In genomic region chr6:7417684-7418083, GRCh38 we compare ENCODE assay signal across 2 cellular contexts.
TF ChIP-seq lines count a peak whose summit lies in the region.

No MANE protein-coding gene starts in this region.

TF ChIP-seq in A549, 52 proteins besides CTCF, POLR2A, EP300 and RAD21:
- TF ChIP-seq E2F6 (IDR thresholded peaks at IDR 0.05; ENCODE audit: borderline replicate concordance, low read depth): no peak
- no peak for TF ChIP-seq SREBF2 (IDR thresholded peaks at IDR 0.05)
- no peak for TF ChIP-seq EHF (CRISPR knock-in tag; IDR thresholded peaks at IDR 0.05)

TF ChIP-seq in IMR-90, 13 proteins besides CTCF, POLR2A, EP300 and RAD21 (continued from another document):
- TF ChIP-seq USF2 (IDR thresholded peaks at IDR 0.05; ENCODE audit: low read depth, low read length) (no peak), NFE2L2 (IDR thresholded peaks at IDR 0.05; ENCODE audit: low read depth, low read length) (no peak), CHD1 (IDR thresholded peaks at IDR 0.05; ENCODE audit: low read depth, low read length) (no peak), MAFK (IDR thresholded peaks at IDR 0.05; ENCODE audit: low read depth, low read length) (no peak), BHLHE40 (IDR thresholded peaks at IDR 0.05; ENCODE audit: low read depth, low read length) (no peak), MXI1 (IDR thresholded peaks at IDR 0.05; ENCODE audit: borderline replicate concordance, low read depth, low read length) (no peak), CEBPB (IDR thresholded peaks at IDR 0.05; ENCODE audit: low read depth, low read length) (no peak), MAZ (IDR thresholded peaks at IDR 0.05; ENCODE audit: borderline replicate concordance, low read depth, low read length) (no peak), RCOR1 (IDR thresholded peaks at IDR 0.05; ENCODE audit: insufficient replicate concordance, low read length) (no peak), SMC3 (IDR thresholded peaks at IDR 0.05; ENCODE audit: low read depth, low read length) (no peak)
